ENCODE assay signal across 8 cellular contexts in genomic region chr12:9925746-9926393, GRCh38. TPM values are rescaled to one million over a fixed set of nuclear protein-coding genes. Genes with fewer than 3 reads are reported as not detected.
DNase-seq lines count a peak whose midpoint lies in the region; ATAC-seq and TF ChIP-seq lines count a peak whose summit lies in the region.

No MANE protein-coding gene starts in this region.

- H3K27ac Mint-ChIP-seq in activated naive CD8-positive, alpha-beta T cell, result peak overlapping the region; percentile 46

- peak overlapping the region; percentile 77 for H3K4me3 Mint-ChIP-seq in activated naive CD8-positive, alpha-beta T cell

- peaks cover 18% of the 10 kb centered on the region for H3K4me1 Mint-ChIP-seq in activated naive CD8-positive, alpha-beta T cell (ENCODE audit: low read depth)

- H3K27me3 Mint-ChIP-seq in activated naive CD8-positive, alpha-beta T cell, result no peaks in the 10 kb centered on the region

- no peak overlapping the region for H3K27ac ChIP-seq in left ventricle myocardium inferior (replicated peaks)

- no peak for TF ChIP-seq POLR2A in NB4 (IDR thresholded peaks at IDR 0.05; ENCODE audit: extremely low read depth, insufficient read length)

- H3K9me3 Mint-ChIP-seq in activated naive CD8-positive, alpha-beta T cell (ENCODE audit: low read depth), result no peaks in the 10 kb centered on the region

- TF ChIP-seq CTCF in NB4 (IDR thresholded peaks at IDR 0.05; ENCODE audit: low read depth, low read length) (no peak), left ventricle myocardium inferior (IDR thresholded peaks at IDR 0.05; ENCODE audit: borderline replicate concordance) (peak; percentile 60)

- no peaks in the 10 kb centered on the region for H3K4me1 ChIP-seq in left ventricle myocardium inferior

- no peaks in the 10 kb centered on the region for H3K36me3 Mint-ChIP-seq in activated naive CD8-positive, alpha-beta T cell

- intact Hi-C loops in left ventricle myocardium inferior (cut with micrococcal nuclease), result no loop called here

- no peaks in the 10 kb centered on the region for H3K9me3 ChIP-seq in left ventricle myocardium inferior (replicated peaks)

- H3K4me3 ChIP-seq in NB4 (ENCODE audit: low read depth, low read length), result peak overlapping the region; percentile 3
- peak overlapping the region; percentile 34 for H3K4me3 ChIP-seq in left ventricle myocardium inferior

- ATAC-seq in HG03175 (IDR thresholded peaks at IDR 0.05; ENCODE audit: unreplicated experiment), result no peak

- no peaks in the 10 kb centered on the region for H3K27me3 ChIP-seq in left ventricle myocardium inferior (ENCODE audit: low read depth)

- peak; percentile 4 for DNase-seq in activated gamma-delta T cell treated with Interleukin-2 at 50 U/mL for 16 hours
- no peak for DNase-seq in activated gamma-delta T cell (lab: John Stamatoyannopoulos, UW)
- DNase-seq in NB4 (ENCODE audit: low read depth), result peak; percentile 47
- no peak for DNase-seq in left ventricle myocardium inferior
- DNase-seq in retina, result peak; percentile 6
- no peak for DNase-seq in NCI-H2029 treated with DMSO at 0.1 percent for 48 hours (lab: John Stamatoyannopoulos, UW)

- no peaks in the 10 kb centered on the region for H3K36me3 ChIP-seq in left ventricle myocardium inferior

RNA-seq across cellular contexts. Expression of gene CLEC2A, which starts 6.3 kb away (rescaled TPM):
- not detected for total RNA-seq in left ventricle myocardium inferior

RNA-seq across cellular contexts. Expression of gene KLRF2, which starts 44.6 kb away (rescaled TPM):
- total RNA-seq in left ventricle myocardium inferior, result not detected

RNA-seq across cellular contexts. Expression of gene CLEC12A, which starts 45.3 kb away (rescaled TPM):
- total RNA-seq in left ventricle myocardium inferior, result 5.7 TPM

RNA-seq across cellular contexts. Expression of gene CLEC2B, which starts 56.7 kb away (rescaled TPM):
- 4.4 TPM for total RNA-seq in left ventricle myocardium inferior

Comparison
In these comparisons a context has a peak if more than half of its experiments do, and no peak if none do; other contexts are left out.
1. DNase-seq: peak in activated gamma-delta T cell treated with Interleukin-2 at 50 U/mL for 16 hours (single experiment), NB4 (single experiment) and retina (single experiment); none in activated gamma-delta T cell (single experiment), left ventricle myocardium inferior (single experiment) and NCI-H2029 treated with DMSO at 0.1 percent for 48 hours (single experiment).